1 cellular context compared by ENCODE assay signal in the genomic region with DNA sequence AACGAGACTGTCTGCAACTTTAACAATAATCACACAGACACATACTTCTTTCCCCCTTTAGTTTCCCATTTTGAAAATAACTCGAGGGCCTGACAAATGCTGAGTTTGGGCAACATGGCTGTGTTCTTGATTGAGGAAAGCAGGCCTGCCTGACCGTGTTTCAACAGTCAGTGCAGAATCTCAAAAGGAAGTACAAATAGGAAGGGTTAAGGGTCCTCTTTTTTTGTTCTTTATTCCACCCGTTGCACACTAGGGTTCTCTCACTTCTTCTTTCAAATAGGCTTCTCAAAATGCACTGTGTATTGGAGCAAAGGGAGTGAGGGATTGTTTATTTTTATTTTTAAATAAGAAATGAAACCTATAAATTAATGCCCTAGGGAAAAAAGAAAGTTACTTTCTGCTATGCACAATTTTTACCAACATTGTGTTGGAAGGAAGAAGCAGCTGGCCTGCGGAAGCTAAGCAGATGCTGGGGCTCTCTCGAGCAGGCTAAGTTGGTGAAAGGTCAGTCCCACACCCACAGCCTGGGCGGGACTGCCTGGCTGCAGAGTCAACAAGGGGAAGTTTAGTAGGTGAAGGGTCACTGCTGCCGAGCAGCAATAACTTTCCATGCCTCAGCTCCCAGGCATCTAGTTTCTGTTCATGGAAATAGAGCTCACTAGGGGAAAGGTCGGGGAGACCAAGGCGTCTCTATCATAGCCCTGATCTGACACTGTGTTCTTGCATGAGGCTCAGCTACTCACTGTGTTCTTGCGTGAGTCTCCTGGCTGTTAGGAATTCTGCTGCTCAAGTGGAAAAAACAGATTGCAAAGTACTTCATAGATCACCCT.
TF ChIP-seq lines count a peak whose summit lies in the region.

No MANE protein-coding gene starts in this region.

TF ChIP-seq in HEK293, 187 proteins besides CTCF, POLR2A, EP300 and RAD21 (continued from another document):
- TF ChIP-seq, protein P1, sequence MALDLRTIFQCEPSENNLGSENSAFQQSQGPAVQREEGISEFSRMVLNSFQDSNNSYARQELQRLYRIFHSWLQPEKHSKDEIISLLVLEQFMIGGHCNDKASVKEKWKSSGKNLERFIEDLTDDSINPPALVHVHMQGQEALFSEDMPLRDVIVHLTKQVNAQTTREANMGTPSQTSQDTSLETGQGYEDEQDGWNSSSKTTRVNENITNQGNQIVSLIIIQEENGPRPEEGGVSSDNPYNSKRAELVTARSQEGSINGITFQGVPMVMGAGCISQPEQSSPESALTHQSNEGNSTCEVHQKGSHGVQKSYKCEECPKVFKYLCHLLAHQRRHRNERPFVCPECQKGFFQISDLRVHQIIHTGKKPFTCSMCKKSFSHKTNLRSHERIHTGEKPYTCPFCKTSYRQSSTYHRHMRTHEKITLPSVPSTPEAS (tag by site-specific recombination; IDR thresholded peaks at IDR 0.05) = no peak
- TF ChIP-seq ZNF404 (tag by site-specific recombination; IDR thresholded peaks at IDR 0.05) (no peak), OSR2 (tag by site-specific recombination; IDR thresholded peaks at IDR 0.05) (no peak), ZNF24 (tag by site-specific recombination; IDR thresholded peaks at IDR 0.05) (no peak), KLF9 (tag by site-specific recombination; IDR thresholded peaks at IDR 0.05; ENCODE audit: low read depth) (no peak), ZNF223 (tag by site-specific recombination; IDR thresholded peaks at IDR 0.05) (no peak), SCRT1 (tag by site-specific recombination; IDR thresholded peaks at IDR 0.05; ENCODE audit: borderline replicate concordance) (no peak), GLI2 (tag by site-specific recombination; IDR thresholded peaks at IDR 0.05; ENCODE audit: borderline replicate concordance, low read depth) (no peak), ZNF549 (tag by site-specific recombination; IDR thresholded peaks at IDR 0.05) (no peak), ZNF274 (IDR thresholded peaks at IDR 0.05; ENCODE audit: low read length) (no peak), ZNF274 (tag by site-specific recombination; IDR thresholded peaks at IDR 0.05; ENCODE audit: borderline replicate concordance) (no peak), ZNF558 (tag by site-specific recombination; IDR thresholded peaks at IDR 0.05) (no peak), ZNF133 (tag by site-specific recombination; IDR thresholded peaks at IDR 0.05) (no peak), ZNF707 (tag by site-specific recombination; IDR thresholded peaks at IDR 0.05) (no peak), ZFHX2 (tag by site-specific recombination; conservative IDR thresholded peaks at IDR 0.05) (peak; percentile 48), EGR2 (tag by site-specific recombination; IDR thresholded peaks at IDR 0.05; ENCODE audit: low read depth) (0 out of 2 replicates have a peak, but pooled peaks have one; percentile 22), ZNF571 (tag by site-specific recombination; IDR thresholded peaks at IDR 0.05) (no peak), SALL2 (tag by site-specific recombination; IDR thresholded peaks at IDR 0.05; ENCODE audit: borderline replicate concordance) (no peak), KLF1 (tag by site-specific recombination; IDR thresholded peaks at IDR 0.05) (peak; percentile 72), ZNF777 (tag by site-specific recombination; IDR thresholded peaks at IDR 0.05; ENCODE audit: borderline replicate concordance) (no peak), ZNF37A (tag by site-specific recombination; IDR thresholded peaks at IDR 0.05) (no peak), ZSCAN23 (tag by site-specific recombination; IDR thresholded peaks at IDR 0.05) (no peak), SP2 (tag by site-specific recombination; IDR thresholded peaks at IDR 0.05) (peak; percentile 28; the same call in 1 of the 2 replicates), HOXD13 (CRISPR knock-in tag; IDR thresholded peaks at IDR 0.05; ENCODE audit: borderline replicate concordance) (no peak), KLF7 (tag by site-specific recombination; IDR thresholded peaks at IDR 0.05; ENCODE audit: borderline replicate concordance) (no peak), ZNF658 (tag by site-specific recombination; IDR thresholded peaks at IDR 0.05) (no peak), ZSCAN16 (tag by site-specific recombination; IDR thresholded peaks at IDR 0.05) (no peak), ZNF350 (tag by site-specific recombination; IDR thresholded peaks at IDR 0.05) (no peak), ZBTB17 (tag by site-specific recombination; IDR thresholded peaks at IDR 0.05) (peak; percentile 78), ZNF596 (tag by site-specific recombination; IDR thresholded peaks at IDR 0.05) (no peak), ZNF146 (tag by site-specific recombination; IDR thresholded peaks at IDR 0.05) (no peak), ZNF473 (tag by site-specific recombination; IDR thresholded peaks at IDR 0.05) (no peak), GLIS1 (tag by site-specific recombination; IDR thresholded peaks at IDR 0.05) (no peak), ZNF10 (tag by site-specific recombination; IDR thresholded peaks at IDR 0.05) (peak; percentile 88), ZNF433 (tag by site-specific recombination; IDR thresholded peaks at IDR 0.05; ENCODE audit: low read depth) (no peak), ZNF391 (tag by site-specific recombination; IDR thresholded peaks at IDR 0.05; ENCODE audit: borderline replicate concordance, low read depth) (no peak), TCF7L2 (IDR thresholded peaks at IDR 0.05; ENCODE audit: borderline replicate concordance, low read depth, low read length) (no peak), ZNF239 (tag by site-specific recombination; IDR thresholded peaks at IDR 0.05) (no peak)
- TF ChIP-seq, protein P2, sequence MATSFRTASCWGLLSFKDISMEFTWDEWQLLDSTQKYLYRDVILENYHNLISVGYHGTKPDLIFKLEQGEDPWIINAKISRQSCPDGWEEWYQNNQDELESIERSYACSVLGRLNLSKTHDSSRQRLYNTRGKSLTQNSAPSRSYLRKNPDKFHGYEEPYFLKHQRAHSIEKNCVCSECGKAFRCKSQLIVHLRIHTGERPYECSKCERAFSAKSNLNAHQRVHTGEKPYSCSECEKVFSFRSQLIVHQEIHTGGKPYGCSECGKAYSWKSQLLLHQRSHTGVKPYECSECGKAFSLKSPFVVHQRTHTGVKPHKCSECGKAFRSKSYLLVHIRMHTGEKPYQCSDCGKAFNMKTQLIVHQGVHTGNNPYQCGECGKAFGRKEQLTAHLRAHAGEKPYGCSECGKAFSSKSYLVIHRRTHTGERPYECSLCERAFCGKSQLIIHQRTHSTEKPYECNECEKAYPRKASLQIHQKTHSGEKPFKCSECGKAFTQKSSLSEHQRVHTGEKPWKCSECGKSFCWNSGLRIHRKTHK (tag by site-specific recombination; IDR thresholded peaks at IDR 0.05) = no peak
- TF ChIP-seq, protein P3, sequence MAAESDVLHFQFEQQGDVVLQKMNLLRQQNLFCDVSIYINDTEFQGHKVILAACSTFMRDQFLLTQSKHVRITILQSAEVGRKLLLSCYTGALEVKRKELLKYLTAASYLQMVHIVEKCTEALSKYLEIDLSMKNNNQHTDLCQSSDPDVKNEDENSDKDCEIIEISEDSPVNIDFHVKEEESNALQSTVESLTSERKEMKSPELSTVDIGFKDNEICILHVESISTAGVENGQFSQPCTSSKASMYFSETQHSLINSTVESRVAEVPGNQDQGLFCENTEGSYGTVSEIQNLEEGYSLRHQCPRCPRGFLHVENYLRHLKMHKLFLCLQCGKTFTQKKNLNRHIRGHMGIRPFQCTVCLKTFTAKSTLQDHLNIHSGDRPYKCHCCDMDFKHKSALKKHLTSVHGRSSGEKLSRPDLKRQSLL (tag by site-specific recombination; IDR thresholded peaks at IDR 0.05) = peak; percentile 95
- TF ChIP-seq, protein P4, sequence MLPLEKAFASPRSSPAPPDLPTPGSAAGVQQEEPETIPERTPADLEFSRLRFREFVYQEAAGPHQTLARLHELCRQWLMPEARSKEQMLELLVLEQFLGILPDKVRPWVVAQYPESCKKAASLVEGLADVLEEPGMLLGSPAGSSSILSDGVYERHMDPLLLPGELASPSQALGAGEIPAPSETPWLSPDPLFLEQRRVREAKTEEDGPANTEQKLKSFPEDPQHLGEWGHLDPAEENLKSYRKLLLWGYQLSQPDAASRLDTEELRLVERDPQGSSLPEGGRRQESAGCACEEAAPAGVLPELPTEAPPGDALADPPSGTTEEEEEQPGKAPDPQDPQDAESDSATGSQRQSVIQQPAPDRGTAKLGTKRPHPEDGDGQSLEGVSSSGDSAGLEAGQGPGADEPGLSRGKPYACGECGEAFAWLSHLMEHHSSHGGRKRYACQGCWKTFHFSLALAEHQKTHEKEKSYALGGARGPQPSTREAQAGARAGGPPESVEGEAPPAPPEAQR (tag by site-specific recombination; IDR thresholded peaks at IDR 0.05) = no peak
- TF ChIP-seq, protein P5, sequence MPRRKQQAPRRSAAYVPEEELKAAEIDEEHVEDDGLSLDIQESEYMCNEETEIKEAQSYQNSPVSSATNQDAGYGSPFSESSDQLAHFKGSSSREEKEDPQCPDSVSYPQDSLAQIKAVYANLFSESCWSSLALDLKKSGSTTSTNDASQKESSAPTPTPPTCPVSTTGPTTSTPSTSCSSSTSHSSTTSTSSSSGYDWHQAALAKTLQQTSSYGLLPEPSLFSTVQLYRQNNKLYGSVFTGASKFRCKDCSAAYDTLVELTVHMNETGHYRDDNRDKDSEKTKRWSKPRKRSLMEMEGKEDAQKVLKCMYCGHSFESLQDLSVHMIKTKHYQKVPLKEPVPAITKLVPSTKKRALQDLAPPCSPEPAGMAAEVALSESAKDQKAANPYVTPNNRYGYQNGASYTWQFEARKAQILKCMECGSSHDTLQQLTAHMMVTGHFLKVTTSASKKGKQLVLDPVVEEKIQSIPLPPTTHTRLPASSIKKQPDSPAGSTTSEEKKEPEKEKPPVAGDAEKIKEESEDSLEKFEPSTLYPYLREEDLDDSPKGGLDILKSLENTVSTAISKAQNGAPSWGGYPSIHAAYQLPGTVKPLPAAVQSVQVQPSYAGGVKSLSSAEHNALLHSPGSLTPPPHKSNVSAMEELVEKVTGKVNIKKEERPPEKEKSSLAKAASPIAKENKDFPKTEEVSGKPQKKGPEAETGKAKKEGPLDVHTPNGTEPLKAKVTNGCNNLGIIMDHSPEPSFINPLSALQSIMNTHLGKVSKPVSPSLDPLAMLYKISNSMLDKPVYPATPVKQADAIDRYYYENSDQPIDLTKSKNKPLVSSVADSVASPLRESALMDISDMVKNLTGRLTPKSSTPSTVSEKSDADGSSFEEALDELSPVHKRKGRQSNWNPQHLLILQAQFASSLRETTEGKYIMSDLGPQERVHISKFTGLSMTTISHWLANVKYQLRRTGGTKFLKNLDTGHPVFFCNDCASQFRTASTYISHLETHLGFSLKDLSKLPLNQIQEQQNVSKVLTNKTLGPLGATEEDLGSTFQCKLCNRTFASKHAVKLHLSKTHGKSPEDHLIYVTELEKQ (tag by site-specific recombination; IDR thresholded peaks at IDR 0.05; ENCODE audit: borderline replicate concordance) = no peak
- TF ChIP-seq, protein P6, sequence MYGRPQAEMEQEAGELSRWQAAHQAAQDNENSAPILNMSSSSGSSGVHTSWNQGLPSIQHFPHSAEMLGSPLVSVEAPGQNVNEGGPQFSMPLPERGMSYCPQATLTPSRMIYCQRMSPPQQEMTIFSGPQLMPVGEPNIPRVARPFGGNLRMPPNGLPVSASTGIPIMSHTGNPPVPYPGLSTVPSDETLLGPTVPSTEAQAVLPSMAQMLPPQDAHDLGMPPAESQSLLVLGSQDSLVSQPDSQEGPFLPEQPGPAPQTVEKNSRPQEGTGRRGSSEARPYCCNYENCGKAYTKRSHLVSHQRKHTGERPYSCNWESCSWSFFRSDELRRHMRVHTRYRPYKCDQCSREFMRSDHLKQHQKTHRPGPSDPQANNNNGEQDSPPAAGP (tag by site-specific recombination; IDR thresholded peaks at IDR 0.05) = no peak
- TF ChIP-seq, protein P7, sequence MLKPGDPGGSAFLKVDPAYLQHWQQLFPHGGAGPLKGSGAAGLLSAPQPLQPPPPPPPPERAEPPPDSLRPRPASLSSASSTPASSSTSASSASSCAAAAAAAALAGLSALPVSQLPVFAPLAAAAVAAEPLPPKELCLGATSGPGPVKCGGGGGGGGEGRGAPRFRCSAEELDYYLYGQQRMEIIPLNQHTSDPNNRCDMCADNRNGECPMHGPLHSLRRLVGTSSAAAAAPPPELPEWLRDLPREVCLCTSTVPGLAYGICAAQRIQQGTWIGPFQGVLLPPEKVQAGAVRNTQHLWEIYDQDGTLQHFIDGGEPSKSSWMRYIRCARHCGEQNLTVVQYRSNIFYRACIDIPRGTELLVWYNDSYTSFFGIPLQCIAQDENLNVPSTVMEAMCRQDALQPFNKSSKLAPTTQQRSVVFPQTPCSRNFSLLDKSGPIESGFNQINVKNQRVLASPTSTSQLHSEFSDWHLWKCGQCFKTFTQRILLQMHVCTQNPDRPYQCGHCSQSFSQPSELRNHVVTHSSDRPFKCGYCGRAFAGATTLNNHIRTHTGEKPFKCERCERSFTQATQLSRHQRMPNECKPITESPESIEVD (tag by site-specific recombination; IDR thresholded peaks at IDR 0.05) = no peak
- TF ChIP-seq, protein P8, sequence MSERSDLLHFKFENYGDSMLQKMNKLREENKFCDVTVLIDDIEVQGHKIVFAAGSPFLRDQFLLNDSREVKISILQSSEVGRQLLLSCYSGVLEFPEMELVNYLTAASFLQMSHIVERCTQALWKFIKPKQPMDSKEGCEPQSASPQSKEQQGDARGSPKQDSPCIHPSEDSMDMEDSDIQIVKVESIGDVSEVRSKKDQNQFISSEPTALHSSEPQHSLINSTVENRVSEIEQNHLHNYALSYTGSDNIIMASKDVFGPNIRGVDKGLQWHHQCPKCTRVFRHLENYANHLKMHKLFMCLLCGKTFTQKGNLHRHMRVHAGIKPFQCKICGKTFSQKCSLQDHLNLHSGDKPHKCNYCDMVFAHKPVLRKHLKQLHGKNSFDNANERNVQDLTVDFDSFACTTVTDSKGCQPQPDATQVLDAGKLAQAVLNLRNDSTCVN (tag by site-specific recombination; optimal IDR thresholded peaks at IDR 0.05) = no peak
- TF ChIP-seq, protein P9, sequence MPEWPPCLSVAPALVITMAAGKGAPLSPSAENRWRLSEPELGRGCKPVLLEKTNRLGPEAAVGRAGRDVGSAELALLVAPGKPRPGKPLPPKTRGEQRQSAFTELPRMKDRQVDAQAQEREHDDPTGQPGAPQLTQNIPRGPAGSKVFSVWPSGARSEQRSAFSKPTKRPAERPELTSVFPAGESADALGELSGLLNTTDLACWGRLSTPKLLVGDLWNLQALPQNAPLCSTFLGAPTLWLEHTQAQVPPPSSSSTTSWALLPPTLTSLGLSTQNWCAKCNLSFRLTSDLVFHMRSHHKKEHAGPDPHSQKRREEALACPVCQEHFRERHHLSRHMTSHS (tag by site-specific recombination; IDR thresholded peaks at IDR 0.05) = no peak
